Comparison of ENCODE assay signal across 8 cellular contexts in genomic region chr12:19131020-19131431, GRCh38. TPM values are rescaled to one million over a fixed set of nuclear protein-coding genes. Genes with fewer than 3 reads are reported as not detected.
DNase-seq lines count a peak whose midpoint lies in the region; ATAC-seq and TF ChIP-seq lines count a peak whose summit lies in the region.

No MANE protein-coding gene starts in this region.

- no peaks in the 10 kb centered on the region for H3K36me3 ChIP-seq in stomach

- ATAC-seq in HG02970 (IDR thresholded peaks at IDR 0.05; ENCODE audit: low FRiP score, unreplicated experiment) = no peak

- peaks cover 0 to 19% (median 11%) of the 10 kb centered on the region in 4 donors for H3K9me3 ChIP-seq in stomach

- TF ChIP-seq EP300 in stomach (IDR thresholded peaks at IDR 0.05) = no peak

- H3K27me3 ChIP-seq in stomach = no peaks in the 10 kb centered on the region

- no peak for TF ChIP-seq CTCF in stomach (IDR thresholded peaks at IDR 0.05)

- peak overlapping the region; percentile 94 to 97 (median 96) for H3K27ac ChIP-seq in stomach

- DNase-seq in SIG-M5 treated with dmso at 0.1 percent for 504 hours (lab: John Stamatoyannopoulos, UW; ENCODE audit: unreplicated experiment) (peak; percentile 34), SIG-M5 (lab: John Stamatoyannopoulos, UW) (no peak), NCI-H460 (ENCODE audit: extremely low read depth, low read depth) (peak; percentile 7), cerebellum (ENCODE audit: low spot score) (peak; percentile 26), kidney tubule cell (ENCODE audit: low spot score) (peak; percentile 80), stomach (peak; percentile 33), SHP77 treated with DMSO at 0.1 percent for 48 hours (lab: John Stamatoyannopoulos, UW) (no peak)

- H3K4me3 ChIP-seq in stomach = peak overlapping the region; percentile 95 to 99 (median 98)

- no peak for TF ChIP-seq POLR2A in stomach (IDR thresholded peaks at IDR 0.05)

- intact Hi-C loops in stomach (cut with DNase I; ENCODE audit: low total_unique reads) = no loop called here

- 0 to 6% (median 2%) methylated on average over 6 of the region's 6 CpGs for WGBS in stomach, 5 donors

- peaks cover 11 to 49% (median 36%) of the 10 kb centered on the region in 4 donors for H3K4me1 ChIP-seq in stomach

RNA-seq across cellular contexts. Expression of gene PLEKHA5, which starts 1.5 kb away (rescaled TPM):
- 48.2 and 53.9 TPM in 2 replicates for total RNA-seq in NCI-H460 (2014; rRNA removed; shearing (Covaris generic))
- polyA plus RNA-seq in NCI-H460 (2014; cell fraction: nucleus; rRNA removed) = 28.3 and 37.4 TPM in 2 replicates
- 132 TPM for total RNA-seq in cerebellum
- 100 to 1,000 TPM in 1 of 5 donors, 10 to 100 TPM in 4; 29.0 to 156 (median 46.9) TPM for total RNA-seq in stomach
- 10 to 100 TPM; 13.8 to 21.1 (median 13.9) TPM for polyA plus RNA-seq in stomach

Comparison
In these comparisons a context has a peak if more than half of its experiments do, and no peak if none do; other contexts are left out.
1. DNase-seq: peak in SIG-M5 treated with dmso at 0.1 percent for 504 hours (single experiment), NCI-H460 (single experiment), cerebellum (single experiment), kidney tubule cell (single experiment) and stomach (single experiment); none in SIG-M5 (single experiment) and SHP77 treated with DMSO at 0.1 percent for 48 hours (single experiment).